17 cellular contexts compared by ENCODE assay signal in the genomic region with DNA sequence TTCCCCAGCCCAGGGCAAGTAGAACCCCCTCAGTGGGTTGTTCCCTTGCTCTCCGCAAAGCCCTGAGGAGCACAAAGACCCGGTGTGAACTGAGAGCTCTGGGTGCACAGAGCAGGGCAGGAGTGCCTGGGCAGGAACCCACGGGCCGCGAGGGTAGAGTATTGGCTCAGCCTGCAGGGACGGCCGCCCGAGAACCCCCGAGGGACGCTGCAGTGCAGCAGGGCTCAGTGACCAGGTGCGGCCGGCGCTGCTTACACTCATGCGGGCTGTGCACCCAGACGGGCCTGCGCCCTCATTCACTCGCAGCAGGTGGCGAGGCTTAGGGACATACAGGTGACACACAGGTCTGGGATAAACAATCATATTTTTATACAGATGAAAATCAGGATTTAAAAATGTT. TPM values are rescaled to one million over a fixed set of nuclear protein-coding genes. Genes with fewer than 3 reads are reported as not detected.
DNase-seq lines count a peak whose midpoint lies in the region; ATAC-seq, FAIRE-seq and TF ChIP-seq lines count a peak whose summit lies in the region.
"Had no signal": no experiment of that assay in that cellular context is flagged by ENCODE, and none has a peak within 500 bp of the region (broad histone marks: within the 10 kb centered on the region; RNA-seq: fewer than 3 reads in every experiment).

No MANE protein-coding gene starts in this region.

- no peak for TF ChIP-seq POLR2A in K562 (conservative IDR thresholded peaks at IDR 0.05)
- no peak for TF ChIP-seq POLR2A in HepG2 (IDR thresholded peaks at IDR 0.05; ENCODE audit: insufficient read depth in 1 of 2, low read depth in 2 of 2, low read length in 2 of 2)
- no peak for TF ChIP-seq POLR2A in H54 (IDR thresholded peaks at IDR 0.05; ENCODE audit: low read depth, low read length)

- no peak overlapping the region for H2AK5ac ChIP-seq in mesenchymal stem cell (ENCODE audit: low read length, severe bottlenecking)

- H2BK5ac ChIP-seq in mesenchymal stem cell (ENCODE audit: low read depth, low read length, poor library complexity, severe bottlenecking) = no peak overlapping the region

- H3K9me1 ChIP-seq in K562 (ENCODE audit: control insufficient read depth, insufficient read depth, low read length) = no peaks in the 10 kb centered on the region

- H3K27ac ChIP-seq in K562 (ENCODE audit: extremely low read depth, low read depth, low read length) = no peak overlapping the region
- no peak overlapping the region for H3K27ac ChIP-seq in HepG2 (ENCODE audit: extremely low read length, insufficient read depth, low read length)
- H3K27ac ChIP-seq in upper lobe of right lung = no peak overlapping the region
- no peak overlapping the region for H3K27ac ChIP-seq in mesenchymal stem cell (ENCODE audit: low read length, poor library complexity, severe bottlenecking)

- H3K9ac ChIP-seq in K562 (ENCODE audit: insufficient read depth in 1 of 2, low read depth in 2 of 2, low read length in 2 of 2) (no peak overlapping the region), HepG2 (ENCODE audit: insufficient read depth, low read depth, low read length) (no peak overlapping the region), mesenchymal stem cell (ENCODE audit: low read length) (no peak overlapping the region)

- TF ChIP-seq CTCF in K562 (IDR thresholded peaks at IDR 0.05 in 2 of 3, conservative IDR thresholded peaks at IDR 0.05 in 1 of 3; ENCODE audit: insufficient read depth in 2 of 3, low read depth in 1 of 3, low read length in 3 of 3) (no peak), HepG2 (CRISPR knock-in tag; IDR thresholded peaks at IDR 0.05) (no peak), upper lobe of right lung (IDR thresholded peaks at IDR 0.05) (no peak)

- intact Hi-C loops in K562 (cut with micrococcal nuclease) = no loop called here
- intact Hi-C loops in HepG2 (cut with micrococcal nuclease; ENCODE audit: unreplicated experiment) = no loop called here
- intact Hi-C loops in upper lobe of right lung (cut with DNase I) = no loop called here

- no peak for FAIRE-seq in K562 (lab: Jason Lieb, UNC)
- FAIRE-seq in HepG2 (lab: Jason Lieb, UNC) = no peak
- no peak for FAIRE-seq in H54 (lab: Jason Lieb, UNC)
- FAIRE-seq: G401.6, GM12892, H1 had no signal

- POLR2A ChIA-PET in K562 (lab: Yijun Ruan, JAX) (interaction anchor here (0.7 kb wide), 1 partner anchor 11 kb away, joined by 3 read pairs; no protein-coding TSS in a partner anchor), HepG2 (lab: Yijun Ruan, JAX) (no interaction called here)

- H3K4me3 ChIP-seq in H7 (ENCODE audit: insufficient read depth, low read depth, low read length) (no peak overlapping the region), K562 (no peak overlapping the region), HepG2 (replicated peaks in 1 of 3; ENCODE audit: insufficient read depth in 1 of 3, low read depth in 2 of 3, low read length in 3 of 3) (no peak overlapping the region), upper lobe of right lung (no peak overlapping the region), mesenchymal stem cell (ENCODE audit: insufficient read depth in 1 of 2, low read depth in 1 of 2, low read length in 2 of 2) (no peak overlapping the region)
- H3K4me3 ChIP-seq: HAP-1 had no signal

- H3K4me2 ChIP-seq in K562 (ENCODE audit: insufficient read depth, low read length) (no peak overlapping the region), HepG2 (ENCODE audit: low read depth, low read length) (no peak overlapping the region), mesenchymal stem cell (ENCODE audit: low read length, poor library complexity, severe bottlenecking) (no peak overlapping the region)

- in situ Hi-C loops in K562 (cut with MboI) (loop anchor here (10.0 kb wide), 1 partner anchor 140 kb away; no protein-coding TSS in a partner anchor), HepG2 (cut with HindIII; ENCODE audit: extremely low pct_ligation_motif_present, low pct_unique_long_range_greater_than_20kb) (no loop called here)

- peak; percentile 20 for DNase-seq in H7
- DNase-seq in K562 (ENCODE audit: extremely low read depth in 1 of 4, low spot score in 3 of 4) = no peak
- no peak for DNase-seq in HepG2 (ENCODE audit: low spot score)
- DNase-seq in upper lobe of right lung = no peak
- no peak for DNase-seq in activated CD4-positive, CD25-positive, alpha-beta regulatory T cell treated with anti-CD3 and anti-CD28 coated beads, Interleukin-2, amount 50 U/mL, for 72 hours
- DNase-seq in H54 (ENCODE audit: insufficient read length, low spot score) = no peak
- DNase-seq in mesenchymal stem cell = no peak
- DNase-seq: C1 segment of cervical spinal cord; CD4-positive, alpha-beta memory T cell; COR-L47; DMS153; DND-41; HFFc6 had no signal

- no peak overlapping the region for H4K91ac ChIP-seq in mesenchymal stem cell (ENCODE audit: low read length)

- no peak overlapping the region for H3K23ac ChIP-seq in mesenchymal stem cell (ENCODE audit: low read length in 2 of 2)

- 2% methylated on average over 18 of the region's 18 CpGs for WGBS in K562 (ENCODE audit: insufficient coverage, low coverage, missing lambda C conversion rate)
- 17% methylated on average over 17 of the region's 18 CpGs for WGBS in HepG2 (ENCODE audit: low lambda C conversion rate)
- 97% methylated on average over 16 of the region's 18 CpGs for WGBS in mesenchymal stem cell

- TF ChIP-seq EP300 in K562 (IDR thresholded peaks at IDR 0.05; ENCODE audit: low read length) (no peak), HepG2 (IDR thresholded peaks at IDR 0.05; ENCODE audit: low read depth in 2 of 2, low read length in 2 of 2) (no peak), HepG2 (CRISPR knock-in tag; IDR thresholded peaks at IDR 0.05; ENCODE audit: borderline replicate concordance) (no peak)

- BruUV-seq in K562 (replicated peaks; lab: Mats Ljungman, UMichigan) = no TSS peak
- BruUV-seq in HepG2 (replicated peaks; lab: Mats Ljungman, UMichigan) = no TSS peak

- H3K18ac ChIP-seq in mesenchymal stem cell (ENCODE audit: low read depth in 1 of 2, low read length in 2 of 2) = peak overlapping the region in 1 of 2 experiments; percentile 18

- H3K79me1 ChIP-seq in mesenchymal stem cell (replicated peaks; ENCODE audit: low read length, poor library complexity, severe bottlenecking) = no peaks in the 10 kb centered on the region

- no peak overlapping the region for H3K4ac ChIP-seq in mesenchymal stem cell (ENCODE audit: low read depth in 1 of 2, low read length in 2 of 2)

- H3K14ac ChIP-seq in mesenchymal stem cell (ENCODE audit: low read length in 2 of 2) = no peak overlapping the region

- H3K79me2 ChIP-seq in K562 (ENCODE audit: control insufficient read depth, insufficient read depth, low read length) (no peaks in the 10 kb centered on the region), HepG2 (ENCODE audit: insufficient read depth, low read length) (no peaks in the 10 kb centered on the region)

- no peaks in the 10 kb centered on the region; the same call in 1 of the 2 replicates for H3K9me3 ChIP-seq in K562 (replicated peaks; ENCODE audit: control insufficient read depth, insufficient read depth, low read depth, low read length)
- H3K9me3 ChIP-seq in HepG2 (ENCODE audit: low read length) = no peaks in the 10 kb centered on the region
- no peaks in the 10 kb centered on the region for H3K9me3 ChIP-seq in upper lobe of right lung
- no peaks in the 10 kb centered on the region for H3K9me3 ChIP-seq in mesenchymal stem cell (ENCODE audit: control insufficient read depth, low read length)
- H3K9me3 ChIP-seq: HAP-1 had no signal

- CTCF ChIA-PET in K562 (lab: Yijun Ruan, JAX; ENCODE audit: low intra/inter-chr PET ratio) (no interaction called here), HepG2 (lab: Yijun Ruan, JAX; ENCODE audit: low intra/inter-chr PET ratio, low total read pairs) (no interaction called here)

- ATAC-seq in K562 (peak; percentile 34; the same call in 1 of the 3 replicates), HepG2 (peak; percentile 28; the same call in 1 of the 3 replicates), upper lobe of right lung (peak; percentile 23)

- H2BK12ac ChIP-seq in mesenchymal stem cell (ENCODE audit: low read length in 2 of 2) = no peak overlapping the region

- TF ChIP-seq RAD21 in K562 (CRISPR knock-in tag; conservative IDR thresholded peaks at IDR 0.05 in 1 of 2, IDR thresholded peaks at IDR 0.05 in 1 of 2) (no peak), HepG2 (CRISPR knock-in tag; IDR thresholded peaks at IDR 0.05) (no peak)

- H2BK120ac ChIP-seq in mesenchymal stem cell (ENCODE audit: low read depth, low read length) = no peak overlapping the region

- H2BK15ac ChIP-seq in mesenchymal stem cell (ENCODE audit: low read depth, poor library complexity, severe bottlenecking) = no peak overlapping the region

- H3K4me1 ChIP-seq in K562 (replicated peaks in 1 of 2; ENCODE audit: control insufficient read depth in 2 of 2, insufficient read depth in 2 of 2, low read length in 2 of 2) (no peaks in the 10 kb centered on the region), HepG2 (ENCODE audit: insufficient read depth, low read length) (no peaks in the 10 kb centered on the region), upper lobe of right lung (no peaks in the 10 kb centered on the region), mesenchymal stem cell (ENCODE audit: control insufficient read depth, insufficient read depth, low read depth, low read length) (peaks cover 9% of the 10 kb centered on the region)

- no peak overlapping the region for H4K8ac ChIP-seq in mesenchymal stem cell (ENCODE audit: low read length)

- no peak overlapping the region for H2AFZ ChIP-seq in K562 (ENCODE audit: low read depth, low read length)
- no peak overlapping the region for H2AFZ ChIP-seq in HepG2 (ENCODE audit: low read length)
- H2AFZ ChIP-seq in mesenchymal stem cell (ENCODE audit: low read depth, low read length) = no peak overlapping the region

- no peaks in the 10 kb centered on the region for H3K36me3 ChIP-seq in H7 (replicated peaks; ENCODE audit: control insufficient read depth, insufficient read depth, low read length)
- H3K36me3 ChIP-seq in K562 (ENCODE audit: control insufficient read depth, insufficient read depth, low read length) = no peaks in the 10 kb centered on the region
- no peaks in the 10 kb centered on the region for H3K36me3 ChIP-seq in HepG2 (replicated peaks in 1 of 2; ENCODE audit: control insufficient read depth in 1 of 2, insufficient read depth in 2 of 2, low read length in 2 of 2)
- H3K36me3 ChIP-seq in upper lobe of right lung = no peaks in the 10 kb centered on the region
- no peaks in the 10 kb centered on the region for H3K36me3 ChIP-seq in mesenchymal stem cell (ENCODE audit: control insufficient read depth in 1 of 2, insufficient read depth in 2 of 2, low read depth in 1 of 2, low read length in 2 of 2)
- H3K36me3 ChIP-seq: HAP-1 had no signal

- H3K27me3 ChIP-seq in H7 (ENCODE audit: control insufficient read depth, insufficient read depth, low read length) = no peaks in the 10 kb centered on the region
- peaks cover 14 to 34% of the 10 kb centered on the region in 2 experiments; a peak in 4 of 5 replicates for H3K27me3 ChIP-seq in K562 (ENCODE audit: control insufficient read depth in 2 of 2, insufficient read depth in 2 of 2, low read length in 2 of 2)
- peaks cover 11 to 65% of the 10 kb centered on the region in 2 experiments; a peak in 4 of 5 replicates for H3K27me3 ChIP-seq in HepG2 (ENCODE audit: control insufficient read depth in 1 of 2, insufficient read depth in 2 of 2, low read length in 2 of 2)
- H3K27me3 ChIP-seq in upper lobe of right lung = no peaks in the 10 kb centered on the region
- H3K27me3 ChIP-seq in mesenchymal stem cell (ENCODE audit: control insufficient read depth in 1 of 2, insufficient read depth in 1 of 2, low read length in 2 of 2) = peaks cover 0 to 9% of the 10 kb centered on the region in 2 experiments

- no peaks in the 10 kb centered on the region for H4K20me1 ChIP-seq in K562 (replicated peaks; ENCODE audit: control insufficient read depth, insufficient read depth, low read length)
- no peaks in the 10 kb centered on the region for H4K20me1 ChIP-seq in HepG2 (ENCODE audit: insufficient read depth, low read length)

RNA-seq across cellular contexts. Expression of a gene that starts 51.9 kb away (rescaled TPM):
- total RNA-seq in H7 (2014; rRNA removed; shearing (Covaris generic)) = 1.1 and 1.6 TPM in 2 replicates
- not detected in 2 replicates for total RNA-seq in K562 (2011; cell fraction: chromatin; rRNA removed; ENCODE audit: low replicate concordance)
- total RNA-seq in K562 (2011; cell fraction: nucleolus; rRNA removed) = not detected in 2 replicates
- not detected in 2 replicates for total RNA-seq in K562 (2011; cell fraction: nucleoplasm; rRNA removed)
- total RNA-seq in K562 (2014; rRNA removed) (not detected in 2 replicates), K562 (2014; rRNA removed; fragmentation: Illumina TruSeq; extraction: Trizol) (not detected in 2 replicates), K562 (2015; rRNA removed; fragmentation: Illumina TruSeq; extraction: Trizol) (not detected in 2 replicates), K562 (2021) (0.04 and 0.13 TPM in 2 replicates), HepG2 (2016; rRNA removed; fragmentation: Illumina TruSeq; extraction: Trizol) (not detected in 2 replicates), upper lobe of right lung (6.0 TPM)
- polyA plus RNA-seq in K562 (2011; rRNA removed) (not detected in 2 replicates), K562 (2014; fragmentation: Illumina TruSeq; extraction: Trizol) (not detected in 2 replicates), K562 (2014; fragmentation: Nextera tagmentation; extraction: Ambion mirVana) (not detected), K562 (2014; rRNA removed) (not detected in 2 replicates), HepG2 (2011; rRNA removed) (0.07 TPM in 1 of 2 replicates, not detected in the other)
- not detected in 2 replicates for polyA plus RNA-seq in K562 (2011; cell fraction: cytosol; rRNA removed)
- polyA plus RNA-seq in K562 (2011; cell fraction: nucleus; rRNA removed) = not detected in 2 replicates
- not detected in 2 replicates for polyA plus RNA-seq in K562 (2012)
- not detected in 2 replicates for polyA minus RNA-seq in K562 (2011; rRNA and poly(A)+ RNA removed)
- polyA minus RNA-seq in K562 (2011; cell fraction: cytosol; rRNA and poly(A)+ RNA removed) = 2.9 TPM in 1 of 2 replicates, not detected in the other
- 0.27 TPM in 1 of 2 replicates, not detected in the other for polyA minus RNA-seq in K562 (2011; cell fraction: nucleus; rRNA and poly(A)+ RNA removed)
- not detected in 2 replicates for total RNA-seq in HepG2 (2016; cell fraction: cytosol; rRNA removed; fragmentation: Illumina TruSeq; extraction: Trizol; ENCODE audit: low read depth)
- total RNA-seq in HepG2 (2016; cell fraction: insoluble cytoplasmic fraction; rRNA removed; fragmentation: Illumina TruSeq; extraction: Trizol) = not detected in 2 replicates
- not detected in 2 replicates for total RNA-seq in HepG2 (2016; cell fraction: membrane; rRNA removed; fragmentation: Illumina TruSeq; extraction: Trizol)
- not detected in 2 replicates for total RNA-seq in HepG2 (2016; cell fraction: nucleus; rRNA removed; fragmentation: Illumina TruSeq; extraction: Trizol)
- polyA plus RNA-seq in HepG2 (2011; cell fraction: cytosol; rRNA removed) = not detected in 2 replicates
- not detected in 2 replicates for polyA plus RNA-seq in HepG2 (2011; cell fraction: nucleus; rRNA removed)
- polyA plus RNA-seq in HepG2 (2012) = not detected in 2 replicates
- not detected in 2 replicates for polyA plus RNA-seq in HepG2 (2016; cell fraction: cytosol; fragmentation: Illumina TruSeq; extraction: Trizol; ENCODE audit: low read depth)
- not detected in 2 replicates for polyA plus RNA-seq in HepG2 (2016; cell fraction: insoluble cytoplasmic fraction; fragmentation: Illumina TruSeq; extraction: Trizol; ENCODE audit: low read depth)
- not detected in 2 replicates for polyA plus RNA-seq in HepG2 (2016; cell fraction: membrane; fragmentation: Illumina TruSeq; extraction: Trizol; ENCODE audit: low read depth)
- polyA plus RNA-seq in HepG2 (2016; cell fraction: nucleus; fragmentation: Illumina TruSeq; extraction: Trizol; ENCODE audit: insufficient read depth, low read depth) = not detected in 2 replicates
- 533 TPM in 1 of 2 replicates, not detected in the other for polyA minus RNA-seq in HepG2 (2011; rRNA and poly(A)+ RNA removed; ENCODE audit: low replicate concordance)
- 1.3 and 1.9 TPM in 2 replicates for polyA minus RNA-seq in HepG2 (2011; cell fraction: cytosol; rRNA and poly(A)+ RNA removed)
- 0.37 and 1.8 TPM in 2 replicates for polyA minus RNA-seq in HepG2 (2011; cell fraction: nucleus; rRNA and poly(A)+ RNA removed)
- 1.1 TPM for polyA plus RNA-seq in mesenchymal stem cell (2013, experiment 1 of 2)
- 1.1 TPM for polyA plus RNA-seq in mesenchymal stem cell (2013, experiment 2 of 2)
- total RNA-seq: CD4-positive, alpha-beta memory T cell had no signal
- polyA plus RNA-seq: CD4-positive, alpha-beta memory T cell had no signal
